In genomic region chr6:7541175-7542064, GRCh38 we compare ENCODE assay signal across 8 cellular contexts. TPM values are rescaled to one million over a fixed set of nuclear protein-coding genes. Genes with fewer than 3 reads are reported as not detected.
DNase-seq lines count a peak whose midpoint lies in the region; ATAC-seq and TF ChIP-seq lines count a peak whose summit lies in the region.

DSP (plus strand) TSS chr6:7541671; CDS start chr6:7541916, 245 bp downstream.

- CTCF ChIA-PET in GM10248 (lab: Yijun Ruan, JAX), result no interaction called here

- POLR2A ChIA-PET in GM10248 (lab: Yijun Ruan, JAX), result no interaction called here

- peak; percentile 42 for DNase-seq in GM10248 (ENCODE audit: extremely low spot score)
- peak; percentile 13 for DNase-seq in NCI-H1092 treated with DMSO at 0.1 percent for 48 hours (lab: John Stamatoyannopoulos, UW)
- peak; percentile 41 to 60 for DNase-seq in activated T-cell treated with anti-CD3 and anti-CD28 coated beads, Interleukin-2, amount 50 U/mL, for 48 hours
- DNase-seq in glomerular endothelial cell (ENCODE audit: extremely low read depth, low read depth, low spot score), result no peak
- no peak for DNase-seq in omental fat pad (ENCODE audit: low spot score)

- TF ChIP-seq CTCF in GM10248 (IDR thresholded peaks at IDR 0.05; ENCODE audit: control extremely low read depth, extremely low read depth, low read depth, missing control alignments), result no peak
- no peak for TF ChIP-seq CTCF in omental fat pad (IDR thresholded peaks at IDR 0.05)

- ATAC-seq in omental fat pad (ENCODE audit: low FRiP score) (peak; percentile 64), HG03457 (IDR thresholded peaks at IDR 0.05; ENCODE audit: unreplicated experiment) (no peak), HG02870 (IDR thresholded peaks at IDR 0.05; ENCODE audit: unreplicated experiment) (no peak), HG03432 (IDR thresholded peaks at IDR 0.05; ENCODE audit: unreplicated experiment) (no peak)

RNA-seq across cellular contexts. Expression of gene DSP, which starts in this region (rescaled TPM):
- 20.6 and 75.0 TPM in 2 replicates for total RNA-seq in glomerular endothelial cell
- total RNA-seq in omental fat pad, result 10 to 100 TPM in 3 of 4 donors, 1 to 10 TPM in 1; 6.6 to 47.9 (median 25.5) TPM

Comparison
In these comparisons a context has a peak if more than half of its experiments do, and no peak if none do; other contexts are left out.
1. DNase-seq: peak in GM10248 (single experiment), NCI-H1092 treated with DMSO at 0.1 percent for 48 hours (single experiment) and activated T-cell treated with anti-CD3 and anti-CD28 coated beads, Interleukin-2, amount 50 U/mL, for 48 hours (2 of 2); none in glomerular endothelial cell (single experiment) and omental fat pad (single experiment).